23 cellular contexts compared by ENCODE assay signal in the genomic region with DNA sequence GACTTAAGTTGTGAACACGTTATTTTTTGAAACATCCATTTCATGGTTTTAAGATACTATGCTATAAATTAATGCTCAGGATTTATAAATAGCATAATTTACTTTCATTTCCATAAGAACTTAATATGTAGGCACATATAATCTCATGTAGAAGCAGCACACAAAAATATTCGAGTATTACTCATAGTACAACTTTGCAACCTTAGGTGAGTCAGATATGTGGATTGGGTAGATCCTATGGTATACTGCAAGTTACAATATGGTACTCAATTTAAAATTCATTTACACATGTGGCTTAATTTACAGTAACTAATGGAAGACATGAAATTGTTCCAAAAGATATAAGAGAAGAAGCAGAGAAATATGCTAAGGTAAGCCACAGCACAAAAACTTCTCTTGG. TPM values are rescaled to one million over a fixed set of nuclear protein-coding genes. Genes with fewer than 3 reads are reported as not detected.
DNase-seq lines count a peak whose midpoint lies in the region; ATAC-seq, FAIRE-seq and TF ChIP-seq lines count a peak whose summit lies in the region.
"Had no signal": no experiment of that assay in that cellular context is flagged by ENCODE, and none has a peak within 500 bp of the region (broad histone marks: within the 10 kb centered on the region; RNA-seq: fewer than 3 reads in every experiment).

No MANE protein-coding gene starts in this region.

- H3K27ac ChIP-seq in kidney (ENCODE audit: low read depth in 2 of 2, low read length in 2 of 2): no peak overlapping the region
- peak overlapping the region in 3 of 10 donors; percentile 1 to 31 (median 17) for H3K27ac ChIP-seq in heart right ventricle
- H3K27ac ChIP-seq: neural progenitor cell had no signal

- H3K9me3 ChIP-seq in kidney (ENCODE audit: control insufficient read depth in 1 of 2, low read length in 2 of 2): no peaks in the 10 kb centered on the region
- no peaks in the 10 kb centered on the region for H3K9me3 ChIP-seq in heart right ventricle
- H3K9me3 ChIP-seq: Caco-2 had no signal

- H3K4me3 ChIP-seq in kidney (ENCODE audit: low read length in 2 of 2) (no peak overlapping the region), heart right ventricle (no peak overlapping the region)
- H3K4me3 ChIP-seq: hepatocyte, neural progenitor cell had no signal

- H3K27ac Mint-ChIP-seq in stimulated activated naive CD8-positive, alpha-beta T cell treated with anti-CD3 and anti-CD28 coated beads, Interleukin-15, amount 100 ng/mL, for 72 hours: no peak overlapping the region
- H3K27ac Mint-ChIP-seq in activated T-helper 17 cell treated with anti-CD3 and anti-CD28 coated beads, Interleukin-2, amount 50 U/mL, for 72 hours: peak overlapping the region; percentile 77
- H3K27ac Mint-ChIP-seq: IgD-negative memory B cell, neural progenitor cell had no signal

- H3K27me3 Mint-ChIP-seq in stimulated activated naive CD8-positive, alpha-beta T cell treated with anti-CD3 and anti-CD28 coated beads, Interleukin-15, amount 100 ng/mL, for 72 hours: no peaks in the 10 kb centered on the region
- no peaks in the 10 kb centered on the region for H3K27me3 Mint-ChIP-seq in activated T-helper 17 cell treated with anti-CD3 and anti-CD28 coated beads, Interleukin-2, amount 50 U/mL, for 72 hours
- H3K27me3 Mint-ChIP-seq: IgD-negative memory B cell had no signal

- H3K4me1 Mint-ChIP-seq in stimulated activated naive CD8-positive, alpha-beta T cell treated with anti-CD3 and anti-CD28 coated beads, Interleukin-15, amount 100 ng/mL, for 72 hours: peaks cover 22% of the 10 kb centered on the region
- H3K4me1 Mint-ChIP-seq in activated T-helper 17 cell treated with anti-CD3 and anti-CD28 coated beads, Interleukin-2, amount 50 U/mL, for 72 hours: peaks cover 27% of the 10 kb centered on the region
- H3K4me1 Mint-ChIP-seq: neural progenitor cell had no signal

- H3K9ac ChIP-seq in kidney (ENCODE audit: low read length in 2 of 2): no peak overlapping the region
- H3K9ac ChIP-seq: neural progenitor cell had no signal

- no peaks in the 10 kb centered on the region for H3K9me3 Mint-ChIP-seq in stimulated activated naive CD8-positive, alpha-beta T cell treated with anti-CD3 and anti-CD28 coated beads, Interleukin-15, amount 100 ng/mL, for 72 hours
- H3K9me3 Mint-ChIP-seq in activated T-helper 17 cell treated with anti-CD3 and anti-CD28 coated beads, Interleukin-2, amount 50 U/mL, for 72 hours: no peaks in the 10 kb centered on the region
- H3K9me3 Mint-ChIP-seq: IgD-negative memory B cell, neural progenitor cell had no signal

- TF ChIP-seq CTCF in kidney (IDR thresholded peaks at IDR 0.05; ENCODE audit: borderline replicate concordance, extremely low read depth, insufficient read depth): no peak
- no peak for TF ChIP-seq CTCF in heart right ventricle (IDR thresholded peaks at IDR 0.05)

- H3K27me3 ChIP-seq in heart right ventricle: no peaks in the 10 kb centered on the region
- H3K27me3 ChIP-seq: hepatocyte, neural progenitor cell had no signal

- peak; percentile 50 for ATAC-seq in stimulated activated naive CD8-positive, alpha-beta T cell treated with anti-CD3 and anti-CD28 coated beads, Interleukin-15, Interleukin-2, amounts not matched to agents 100 U/mL and 50 U/mL, for 24 hours
- ATAC-seq in stimulated activated naive CD8-positive, alpha-beta T cell treated with anti-CD3 and anti-CD28 coated beads, Interleukin-15, amount 100 ng/mL, for 72 hours: no peak
- peak; percentile 73 for ATAC-seq in activated T-helper 17 cell treated with anti-CD3 and anti-CD28 coated beads, Interleukin-2, amount 50 U/mL, for 72 hours (replicated peaks)
- ATAC-seq in heart right ventricle (no peak), GM21515 (IDR thresholded peaks at IDR 0.05; ENCODE audit: unreplicated experiment) (no peak)
- ATAC-seq: right cardiac atrium had no signal

- DNase-seq in stimulated activated naive CD8-positive, alpha-beta T cell treated with anti-CD3 and anti-CD28 coated beads, Interleukin-15, Interleukin-2, amounts not matched to agents 100 U/mL and 50 U/mL, for 24 hours: no peak
- no peak for DNase-seq in stimulated activated naive CD8-positive, alpha-beta T cell treated with anti-CD3 and anti-CD28 coated beads, Interleukin-15, amount 100 ng/mL, for 72 hours
- DNase-seq in kidney (no peak), T-helper 1 cell (no peak), NCI-H2227 (lab: John Stamatoyannopoulos, UW; ENCODE audit: unreplicated experiment) (no peak), heart right ventricle (no peak)
- DNase-seq: activated CD4-positive, CD25-positive, alpha-beta regulatory T cell; activated CD8-positive, alpha-beta memory T cell treated with anti-CD3 and anti-CD28 coated beads, Interleukin-2, amount 50 U/mL, for 4 hours; Caco-2; kidney glomerular epithelial cell; MV-4-11; NCI-H2029; NCI-H524 treated with DMSO at 0.1 percent for 48 hours; right cardiac atrium; SHP77 treated with DMSO at 0.1 percent for 48 hours; stimulated activated CD4-positive, alpha-beta T cell treated with anti-CD3 and anti-CD28 coated beads, Interleukin-2, amount 100 ng/mL, for 24 hours; substantia nigra; T-helper 2 cell had no signal

- H3K4me1 ChIP-seq in kidney (ENCODE audit: control insufficient read depth in 1 of 2, insufficient read depth in 1 of 2, low read depth in 1 of 2, low read length in 2 of 2) (peaks cover 4 to 11% of the 10 kb centered on the region in 2 donors), heart right ventricle (peaks cover 0 to 51% (median 21%) of the 10 kb centered on the region in 9 donors)
- H3K4me1 ChIP-seq: neural progenitor cell had no signal

- H3K4me3 Mint-ChIP-seq in stimulated activated naive CD8-positive, alpha-beta T cell treated with anti-CD3 and anti-CD28 coated beads, Interleukin-15, amount 100 ng/mL, for 72 hours: no peak overlapping the region
- no peak overlapping the region for H3K4me3 Mint-ChIP-seq in activated T-helper 17 cell treated with anti-CD3 and anti-CD28 coated beads, Interleukin-2, amount 50 U/mL, for 72 hours
- H3K4me3 Mint-ChIP-seq: IgD-negative memory B cell, neural progenitor cell had no signal

- 88% methylated on average over 2 of the region's 2 CpGs for WGBS in heart right ventricle, 2 donors

- intact Hi-C loops in kidney (cut with DNase I): no loop called here
- intact Hi-C loops in heart right ventricle (cut with DNase I): no loop called here

- H3K36me3 ChIP-seq in kidney (ENCODE audit: control insufficient read depth in 1 of 2, insufficient read depth in 2 of 2, low read length in 2 of 2) (peaks cover 26 to 63% of the 10 kb centered on the region in 2 donors), heart right ventricle (peaks cover 0 to 100% (median 57%) of the 10 kb centered on the region in 9 donors)

- FAIRE-seq in kidney (lab: Jason Lieb, UNC): peak; percentile 53

- peaks cover 100% of the 10 kb centered on the region for H3K36me3 Mint-ChIP-seq in activated T-helper 17 cell treated with anti-CD3 and anti-CD28 coated beads, Interleukin-2, amount 50 U/mL, for 72 hours (ENCODE audit: low read depth)
- H3K36me3 Mint-ChIP-seq: IgD-negative memory B cell had no signal

RNA-seq across cellular contexts. Expression of gene PSMA3, which starts 26.0 kb away (rescaled TPM):
- 100 to 1,000 TPM; 190 to 352 TPM for total RNA-seq in activated T-helper 17 cell treated with anti-CD3 and anti-CD28 coated beads, Interleukin-2, amount 50 U/mL, for 72 hours
- total RNA-seq in kidney (151 TPM), heart right ventricle (100 to 1,000 TPM; 122 to 235 (median 150) TPM)
- polyA plus RNA-seq in kidney (ENCODE audit: insufficient read depth, low read depth, low replicate concordance) (164 TPM), heart right ventricle (100 to 1,000 TPM; 207 to 227 TPM)

RNA-seq across cellular contexts. Expression of gene ARID4A, which starts 27.7 kb away (rescaled TPM):
- 10 to 100 TPM; 31.2 to 40.8 TPM for total RNA-seq in activated T-helper 17 cell treated with anti-CD3 and anti-CD28 coated beads, Interleukin-2, amount 50 U/mL, for 72 hours
- 32.5 TPM for total RNA-seq in kidney
- polyA plus RNA-seq in kidney (ENCODE audit: insufficient read depth, low read depth, low replicate concordance): 3.9 TPM
- 10 to 100 TPM; 14.0 to 19.1 (median 17.3) TPM for total RNA-seq in heart right ventricle
- polyA plus RNA-seq in heart right ventricle: 10 to 100 TPM in 1 of 2 donors, 1 to 10 TPM in 1; 2.7 to 18.7 TPM

Comparison
In these comparisons a context has a peak if more than half of its experiments do, and no peak if none do; other contexts are left out.
1. ATAC-seq: peak in stimulated activated naive CD8-positive, alpha-beta T cell treated with anti-CD3 and anti-CD28 coated beads, Interleukin-15, Interleukin-2, amounts not matched to agents 100 U/mL and 50 U/mL, for 24 hours (single experiment) and activated T-helper 17 cell treated with anti-CD3 and anti-CD28 coated beads, Interleukin-2, amount 50 U/mL, for 72 hours (single experiment); none in stimulated activated naive CD8-positive, alpha-beta T cell treated with anti-CD3 and anti-CD28 coated beads, Interleukin-15, amount 100 ng/mL, for 72 hours (single experiment), heart right ventricle (0 of 8) and GM21515 (single experiment).